Comparison of ENCODE assay signal across 8 cellular contexts in the genomic region with DNA sequence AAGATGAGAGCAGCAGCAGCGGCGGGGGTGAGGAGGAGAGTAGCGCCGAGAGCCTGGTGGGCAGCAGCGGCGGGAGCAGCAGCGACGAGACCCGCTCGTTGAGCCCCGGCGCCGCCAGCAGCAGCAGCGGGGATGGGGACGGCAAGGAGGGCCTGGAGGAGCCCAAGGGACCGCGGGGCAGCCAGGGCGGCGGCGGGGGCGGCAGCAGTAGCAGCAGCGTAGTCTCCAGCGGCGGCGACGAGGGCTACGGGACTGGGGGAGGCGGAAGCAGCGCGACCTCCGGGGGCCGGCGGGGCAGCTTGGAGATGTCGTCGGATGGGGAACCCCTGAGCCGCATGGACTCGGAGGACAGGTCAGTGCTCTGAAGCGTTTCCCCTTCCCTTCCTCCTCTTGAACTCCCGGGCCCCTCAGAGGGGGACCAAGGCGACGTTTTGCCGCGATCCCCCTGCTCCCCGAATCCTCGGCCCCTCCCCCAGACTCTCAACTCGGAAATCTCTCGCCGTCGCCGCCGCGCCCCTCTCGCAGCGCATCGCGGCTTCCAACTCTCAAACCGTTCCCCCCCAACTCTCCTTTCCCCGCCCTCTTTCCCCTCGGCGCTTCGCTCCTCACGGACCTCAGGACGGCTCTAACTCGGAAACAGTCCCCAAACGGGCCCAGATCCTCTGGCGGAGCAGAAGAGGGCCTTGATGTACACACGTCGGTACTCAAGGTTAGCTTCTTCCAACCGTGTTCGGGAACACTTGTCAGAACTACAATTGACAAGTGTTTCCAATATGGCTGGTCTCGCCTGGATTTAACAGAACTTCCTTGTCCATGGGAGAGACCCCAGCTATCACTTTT. TPM values are rescaled to one million over a fixed set of nuclear protein-coding genes. Genes with fewer than 3 reads are reported as not detected.
A peak's percentile ranks its signal among the peaks of the same experiment; 100 is the strongest.
DNase-seq lines count a peak whose midpoint lies in the region; ATAC-seq and TF ChIP-seq lines count a peak whose summit lies in the region.

No MANE protein-coding gene starts in this region.

- H2BK12ac ChIP-seq in trophoblast cell (ENCODE audit: low read length) = peak overlapping the region; percentile 73

- peaks cover 42% of the 10 kb centered on the region for H4K20me1 ChIP-seq in SK-N-SH (ENCODE audit: insufficient read depth)

- H3K4me3 ChIP-seq in CD4-positive, alpha-beta memory T cell (ENCODE audit: low read length in 2 of 2) = peak overlapping the region; percentile 21 to 85
- peak overlapping the region; percentile 77 to 95 for H3K4me3 ChIP-seq in SK-N-SH (ENCODE audit: low read depth in 2 of 2, low read length in 1 of 2)
- H3K4me3 ChIP-seq in trophoblast cell (ENCODE audit: low read depth, low read length) = peak overlapping the region; percentile 99
- H3K4me3 ChIP-seq in tibial artery = peak overlapping the region; percentile 98 to 99

- H3K27ac Mint-ChIP-seq in CD4-positive, alpha-beta memory T cell = peak overlapping the region; percentile 95 to 98 (median 98)
- H3K27ac Mint-ChIP-seq in activated naive CD4-positive, alpha-beta T cell treated with anti-CD3 and anti-CD28 coated beads, Interleukin-2, amount 50 U/mL, for 72 hours = peak overlapping the region; percentile 99

- H4K12ac ChIP-seq in trophoblast cell (ENCODE audit: low read depth, low read length) = peak overlapping the region; percentile 99

- H3K4me3 Mint-ChIP-seq in CD4-positive, alpha-beta memory T cell = peak overlapping the region; percentile 95 to 99 (median 98)

- H3K23ac ChIP-seq in trophoblast cell (ENCODE audit: low read length) = no peak overlapping the region

- WGBS in SK-N-SH (ENCODE audit: low lambda C conversion rate) = 1% methylated on average over 47 of the region's 71 CpGs
- WGBS in trophoblast cell (ENCODE audit: extremely low coverage, insufficient coverage, insufficient read length) = no CpG with 5 or more reads among the region's 71 CpGs

- peak overlapping the region; percentile 98 for H2BK5ac ChIP-seq in trophoblast cell (ENCODE audit: low read depth, low read length, poor library complexity)

- TF ChIP-seq CTCF in SK-N-SH (IDR thresholded peaks at IDR 0.05) (no peak), tibial artery (IDR thresholded peaks at IDR 0.05) (no peak)

- H2BK120ac ChIP-seq in trophoblast cell (ENCODE audit: insufficient read depth, low read length, poor library complexity) = peak overlapping the region; percentile 100

- peak overlapping the region; percentile 99 for H4K91ac ChIP-seq in trophoblast cell (ENCODE audit: low read depth, low read length)

- H3K79me1 ChIP-seq in trophoblast cell (ENCODE audit: low read length) = peaks cover 17% of the 10 kb centered on the region

- H3K18ac ChIP-seq in trophoblast cell (ENCODE audit: low read length) = peak overlapping the region; percentile 100

- CTCF ChIA-PET in CD4-positive, alpha-beta memory T cell (lab: Charles Lee; ENCODE audit: partially characterized antibody) = no interaction called here
- CTCF ChIA-PET in SK-N-SH (lab: Yijun Ruan, JAX) = interaction anchor here (1.1 kb wide), 1 partner anchor 20 kb away, joined by 3 read pairs; no protein-coding TSS in a partner anchor

- H3K4me1 Mint-ChIP-seq in CD4-positive, alpha-beta memory T cell = peaks cover 26 to 48% (median 34%) of the 10 kb centered on the region in 4 donors

- peak overlapping the region; percentile 100 for H3K4ac ChIP-seq in trophoblast cell (ENCODE audit: low read depth, low read length)

- H3K27me3 ChIP-seq in CD4-positive, alpha-beta memory T cell (ENCODE audit: insufficient read depth, low read length) = no peaks in the 10 kb centered on the region
- no peaks in the 10 kb centered on the region for H3K27me3 ChIP-seq in SK-N-SH (ENCODE audit: insufficient read depth)
- H3K27me3 ChIP-seq in trophoblast cell (ENCODE audit: insufficient read depth, low read length) = peaks cover 3% of the 10 kb centered on the region
- no peaks in the 10 kb centered on the region for H3K27me3 ChIP-seq in tibial artery

- H2AFZ ChIP-seq in SK-N-SH (ENCODE audit: low read depth) (no peak overlapping the region; the same call in 1 of the 2 replicates), trophoblast cell (ENCODE audit: insufficient read depth, low read length, poor library complexity) (peak overlapping the region; percentile 99)

- no peaks in the 10 kb centered on the region for H3K9me2 ChIP-seq in SK-N-SH

- peak overlapping the region; percentile 92 for H3K27ac ChIP-seq in CD4-positive, alpha-beta memory T cell (ENCODE audit: low read depth, low read length)
- H3K27ac ChIP-seq in SK-N-SH (ENCODE audit: low read depth in 2 of 2, low read length in 1 of 2) (peak overlapping the region; percentile 72 to 88), trophoblast cell (ENCODE audit: low read depth, low read length) (peak overlapping the region; percentile 87), tibial artery (peak overlapping the region; percentile 99)

- H3K79me2 ChIP-seq in SK-N-SH (ENCODE audit: insufficient read depth) (peaks cover 55% of the 10 kb centered on the region), trophoblast cell (ENCODE audit: control insufficient read depth, insufficient read depth, low read length, poor library complexity) (peaks cover 18% of the 10 kb centered on the region)

- H2AK5ac ChIP-seq in trophoblast cell (ENCODE audit: low read length) = peak overlapping the region; percentile 100

- H3K36me3 ChIP-seq in CD4-positive, alpha-beta memory T cell (ENCODE audit: insufficient read depth, low read length) = no peaks in the 10 kb centered on the region
- H3K36me3 ChIP-seq in SK-N-SH (replicated peaks in 1 of 2; ENCODE audit: control insufficient read depth in 1 of 2, insufficient read depth in 2 of 2, low read length in 1 of 2) = peaks cover 0 to 22% of the 10 kb centered on the region in 2 experiments
- peaks cover 0 to 7% of the 10 kb centered on the region in 2 experiments for H3K36me3 ChIP-seq in trophoblast cell (ENCODE audit: control insufficient read depth in 1 of 2, insufficient read depth in 2 of 2, low read length in 2 of 2)
- peaks cover 0 to 5% (median 4%) of the 10 kb centered on the region in 3 donors for H3K36me3 ChIP-seq in tibial artery

- H4K8ac ChIP-seq in trophoblast cell (ENCODE audit: low read depth, low read length) = peak overlapping the region; percentile 100

- POLR2A ChIA-PET in CD4-positive, alpha-beta memory T cell (lab: Charles Lee; ENCODE audit: partially characterized antibody) = interaction anchor here (1.1 to 1.7 kb wide), 7 partner anchors 15 to 166 kb away, joined by 3 to 5 read pairs (median 3); no protein-coding TSS in a partner anchor
- POLR2A ChIA-PET in SK-N-SH (lab: Yijun Ruan, JAX) = no interaction called here

- H3K4me2 ChIP-seq in SK-N-SH (peak overlapping the region; percentile 73), trophoblast cell (ENCODE audit: low read length) (peak overlapping the region; percentile 83)

- no peak for TF ChIP-seq EP300 in SK-N-SH (IDR thresholded peaks at IDR 0.05; ENCODE audit: borderline replicate concordance in 1 of 2, low read depth in 1 of 2, low read length in 1 of 2)

- no peaks in the 10 kb centered on the region for H3K9me3 ChIP-seq in CD4-positive, alpha-beta memory T cell (ENCODE audit: control insufficient read depth in 1 of 2, low read length in 2 of 2)
- H3K9me3 ChIP-seq in SK-N-SH = no peaks in the 10 kb centered on the region
- H3K9me3 ChIP-seq in trophoblast cell (ENCODE audit: insufficient read depth, low read depth, low read length) = peaks cover 3% of the 10 kb centered on the region
- H3K9me3 ChIP-seq in tibial artery = no peaks in the 10 kb centered on the region

- peaks cover 40% of the 10 kb centered on the region for H3K4me1 ChIP-seq in CD4-positive, alpha-beta memory T cell (ENCODE audit: insufficient read depth, low read length)
- H3K4me1 ChIP-seq in SK-N-SH (ENCODE audit: control insufficient read depth in 1 of 2, insufficient read depth in 2 of 2, low read depth in 1 of 2, low read length in 1 of 2) (peaks cover 3 to 19% of the 10 kb centered on the region in 2 experiments), trophoblast cell (ENCODE audit: control insufficient read depth in 1 of 2, insufficient read depth in 2 of 2, low read length in 2 of 2) (peaks cover 3 to 5% of the 10 kb centered on the region in 2 experiments), tibial artery (peaks cover 0 to 37% (median 24%) of the 10 kb centered on the region in 4 donors)

- peak overlapping the region; percentile 96 for H3K9ac ChIP-seq in SK-N-SH
- peak overlapping the region; percentile 93 for H3K9ac ChIP-seq in trophoblast cell (ENCODE audit: low read length)

- H3K14ac ChIP-seq in trophoblast cell (ENCODE audit: low read length) = peak overlapping the region; percentile 100

- ATAC-seq in GM19395 (IDR thresholded peaks at IDR 0.05; ENCODE audit: unreplicated experiment) (peak; percentile 48), HG03565 (IDR thresholded peaks at IDR 0.05; ENCODE audit: unreplicated experiment) (peak; percentile 16), Right ventricle myocardium inferior (peak; percentile 46)
- peak; percentile 35 to 52 for ATAC-seq in activated naive CD4-positive, alpha-beta T cell treated with anti-CD3 and anti-CD28 coated beads, Interleukin-2, amount 50 U/mL, for 72 hours

- peak; percentile 48 to 72 (median 50) for DNase-seq in CD4-positive, alpha-beta memory T cell
- DNase-seq in SK-N-SH (peak; percentile 70), Right ventricle myocardium inferior (ENCODE audit: missing footprints) (peak; percentile 77), trophoblast cell (peak; percentile 25 to 53), tibial artery (peak; percentile 47 to 77)
- peak; percentile 60 to 67 for DNase-seq in activated naive CD4-positive, alpha-beta T cell treated with anti-CD3 and anti-CD28 coated beads, Interleukin-2, amount 50 U/mL, for 72 hours (ENCODE audit: low spot score in 2 of 2)

- H3F3A ChIP-seq in SK-N-SH (replicated peaks; ENCODE audit: insufficient read depth) = peaks cover 8% of the 10 kb centered on the region

- no peaks in the 10 kb centered on the region for H3K27me3 Mint-ChIP-seq in CD4-positive, alpha-beta memory T cell

- no peak for TF ChIP-seq RAD21 in SK-N-SH (IDR thresholded peaks at IDR 0.05; ENCODE audit: low read length)

- intact Hi-C loops in CD4-positive, alpha-beta memory T cell (cut with micrococcal nuclease) = loop anchor here (2.0 to 5.0 kb wide), 2 partner anchors 15 to 42 kb away; no protein-coding TSS in a partner anchor
- intact Hi-C loops in Right ventricle myocardium inferior (cut with DNase I) (no loop called here), tibial artery (cut with DNase I; ENCODE audit: low total_unique reads) (no loop called here)

- H3K36me3 Mint-ChIP-seq in CD4-positive, alpha-beta memory T cell = peaks cover 6 to 18% of the 10 kb centered on the region in 2 donors
- H3K36me3 Mint-ChIP-seq in activated naive CD4-positive, alpha-beta T cell treated with anti-CD3 and anti-CD28 coated beads, Interleukin-2, amount 50 U/mL, for 72 hours = peaks cover 22 to 47% of the 10 kb centered on the region in 2 donors

- H3K9me3 Mint-ChIP-seq in CD4-positive, alpha-beta memory T cell = peaks cover 0 to 3% (median 0%) of the 10 kb centered on the region in 8 donors
- H3K9me3 Mint-ChIP-seq in activated naive CD4-positive, alpha-beta T cell treated with anti-CD3 and anti-CD28 coated beads, Interleukin-2, amount 50 U/mL, for 72 hours = no peaks in the 10 kb centered on the region

RNA-seq across cellular contexts. Expression of gene AEBP2, which starts 0.9 kb away (rescaled TPM):
- 10 to 100 TPM; 58.5 to 61.6 TPM for total RNA-seq in CD4-positive, alpha-beta memory T cell
- polyA plus RNA-seq in CD4-positive, alpha-beta memory T cell = 10 to 100 TPM in 1 of 2 donors, 1 to 10 TPM in 1; 5.3 to 15.2 TPM
- 10.4 and 17.2 TPM in 2 replicates for polyA plus RNA-seq in SK-N-SH (2012; rRNA removed)
- polyA plus RNA-seq in SK-N-SH (2012; cell fraction: cytosol; rRNA removed) = 21.0 and 23.2 TPM in 2 replicates
- 7.9 and 12.2 TPM in 2 replicates for polyA plus RNA-seq in SK-N-SH (2012; cell fraction: nucleus; rRNA removed)
- 10 to 100 TPM; 48.8 to 69.3 TPM for total RNA-seq in activated naive CD4-positive, alpha-beta T cell treated with anti-CD3 and anti-CD28 coated beads, Interleukin-2, amount 50 U/mL, for 72 hours
- 27.8 TPM for total RNA-seq in Right ventricle myocardium inferior
- 66.3 and 67.4 TPM in 2 replicates for polyA plus RNA-seq in trophoblast cell (2013)

Comparison
In these comparisons a context has a peak if more than half of its experiments do, and no peak if none do; other contexts are left out.
1. Peak in every context shown above with its lines: DNase-seq, ATAC-seq, H3K4me3 ChIP-seq and H3K27ac ChIP-seq.